ENCODE assay signal across 14 cellular contexts in genomic region chr2:205678743-205679142, GRCh38.
"Had no signal": no experiment of that assay in that cellular context is flagged by ENCODE, and none has a peak within 500 bp of the region (broad histone marks: within the 10 kb centered on the region; RNA-seq: fewer than 3 reads in every experiment).

No MANE protein-coding gene starts in this region.

- H2AFZ ChIP-seq: neural progenitor cell had no signal

- DNase-seq: activated CD4-positive, CD25-positive, alpha-beta regulatory T cell treated with anti-CD3 and anti-CD28 coated beads, Interleukin-2, amount 50 U/mL, for 72 hours; activated naive CD8-positive, alpha-beta T cell treated with anti-CD3 and anti-CD28 coated beads for 36 hours; amygdala; body of pancreas; central memory CD4-positive, alpha-beta T cell; effector memory CD4-positive, alpha-beta T cell; pancreas; stimulated activated naive B cell treated with anti-CD40 and anti-IgM and Interleukin-4, amounts not matched to agents 10 μg/mL and 1 μg/mL and 100 μg/mL, for 72 hours; T-helper 1 cell; T1000 had no signal

- H3K9ac ChIP-seq: neural progenitor cell had no signal

- H3K9me3 ChIP-seq: body of pancreas, gastroesophageal sphincter, pancreas, tibial nerve had no signal

- FAIRE-seq: pancreas had no signal

- H3K4me3 ChIP-seq: body of pancreas, gastroesophageal sphincter, neural progenitor cell, pancreas, SK-N-MC, tibial nerve had no signal

- H3K4me2 ChIP-seq: neural progenitor cell had no signal

- H3K36me3 ChIP-seq: gastroesophageal sphincter, neural progenitor cell, pancreas, tibial nerve had no signal

- H3K27ac ChIP-seq: body of pancreas, gastroesophageal sphincter, neural progenitor cell, pancreas, SK-N-MC, tibial nerve had no signal

- H3K27me3 ChIP-seq: gastroesophageal sphincter, tibial nerve had no signal
